Comparison of ENCODE assay signal across 8 cellular contexts in the genomic region with DNA sequence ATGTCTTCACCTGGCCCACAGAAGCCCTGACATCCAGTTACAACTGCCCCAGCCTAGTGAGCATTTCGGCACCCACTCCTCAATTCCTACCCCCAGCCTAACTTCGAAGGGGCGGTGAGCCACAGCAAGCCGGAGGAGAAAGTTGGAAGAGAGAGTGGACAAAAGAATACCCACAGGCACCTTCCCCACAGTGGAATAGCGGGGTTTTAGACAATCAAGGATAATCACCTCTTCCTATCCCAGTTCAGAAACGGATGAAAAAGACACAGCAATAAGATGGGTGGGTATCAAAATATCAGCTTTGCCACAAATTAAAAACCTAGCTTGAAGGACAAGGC. TPM values are rescaled to one million over a fixed set of nuclear protein-coding genes. Genes with fewer than 3 reads are reported as not detected.
A peak's percentile ranks its signal among the peaks of the same experiment; 100 is the strongest.
DNase-seq lines count a peak whose midpoint lies in the region; ATAC-seq and TF ChIP-seq lines count a peak whose summit lies in the region.

No MANE protein-coding gene starts in this region.

- H3K9me3 ChIP-seq in CD4-positive, alpha-beta memory T cell (ENCODE audit: control insufficient read depth in 1 of 2, low read length in 2 of 2) = no peaks in the 10 kb centered on the region
- peaks cover 18 to 35% of the 10 kb centered on the region in 2 donors for H3K9me3 ChIP-seq in neuronal stem cell (replicated peaks in 1 of 2; ENCODE audit: control insufficient read depth in 2 of 2, insufficient read depth in 1 of 2, low read depth in 1 of 2, low read length in 2 of 2)

- H2BK15ac ChIP-seq in neuronal stem cell (ENCODE audit: low read length) = no peak overlapping the region

- no peaks in the 10 kb centered on the region for H3K27me3 Mint-ChIP-seq in CD4-positive, alpha-beta memory T cell

- H3K79me1 ChIP-seq in neuronal stem cell (ENCODE audit: low read depth, low read length) = peaks cover 6% of the 10 kb centered on the region

- H3K36me3 Mint-ChIP-seq in CD4-positive, alpha-beta memory T cell = peaks cover 17 to 26% of the 10 kb centered on the region in 2 donors

- POLR2A ChIA-PET in CD4-positive, alpha-beta memory T cell (lab: Charles Lee; ENCODE audit: partially characterized antibody) = no interaction called here

- H2AFZ ChIP-seq in neuronal stem cell (ENCODE audit: low read length) = no peak overlapping the region

- H2AK5ac ChIP-seq in neuronal stem cell (ENCODE audit: low read depth, low read length) = peak overlapping the region; percentile 98

- H4K8ac ChIP-seq in neuronal stem cell (ENCODE audit: low read depth, low read length) = peak overlapping the region; percentile 90

- peak overlapping the region; percentile 43 to 90 (median 57) for H3K27ac Mint-ChIP-seq in CD4-positive, alpha-beta memory T cell

- H4K91ac ChIP-seq in neuronal stem cell (ENCODE audit: low read depth, low read length, poor library complexity) = no peak overlapping the region

- H3K4me1 Mint-ChIP-seq in CD4-positive, alpha-beta memory T cell = peaks cover 39 to 67% (median 53%) of the 10 kb centered on the region in 4 donors

- H2BK12ac ChIP-seq in neuronal stem cell (ENCODE audit: low read length) = no peak overlapping the region

- H2BK120ac ChIP-seq in neuronal stem cell (ENCODE audit: low read depth, low read length) = peak overlapping the region; percentile 73

- H3K4me3 ChIP-seq in CD4-positive, alpha-beta memory T cell (ENCODE audit: low read length in 2 of 2) = peak overlapping the region; percentile 21 to 66
- peak overlapping the region; percentile 67 for H3K4me3 ChIP-seq in NB4 (ENCODE audit: low read depth, low read length)
- peak overlapping the region in 54 of 59 donors; percentile 47 to 100 (median 92) for H3K4me3 ChIP-seq in dorsolateral prefrontal cortex
- peak overlapping the region; percentile 49 to 80 for H3K4me3 ChIP-seq in neuronal stem cell (ENCODE audit: low read length in 2 of 2)

- H3K9ac ChIP-seq in neuronal stem cell (ENCODE audit: low read depth, low read length, poor library complexity) = no peak overlapping the region

- no CpG with 5 or more reads among the region's 6 CpGs for WGBS in neuronal stem cell (ENCODE audit: extremely low coverage in 2 of 2, insufficient read length in 2 of 2, insufficient replicate concordance in 1 of 2), 2 donors

- H3K27ac ChIP-seq in CD4-positive, alpha-beta memory T cell (ENCODE audit: low read depth, low read length) = peak overlapping the region; percentile 53
- H3K27ac ChIP-seq in dorsolateral prefrontal cortex (peak overlapping the region in 56 of 59 donors; percentile 14 to 98 (median 85)), neuronal stem cell (replicated peaks; ENCODE audit: low read length) (no peak overlapping the region)

- H3K36me3 ChIP-seq in CD4-positive, alpha-beta memory T cell (ENCODE audit: insufficient read depth, low read length) = peaks cover 13% of the 10 kb centered on the region
- H3K36me3 ChIP-seq in neuronal stem cell (replicated peaks in 1 of 2; ENCODE audit: control insufficient read depth in 2 of 2, insufficient read depth in 2 of 2, low read length in 2 of 2) = peaks cover 23 to 76% of the 10 kb centered on the region in 2 donors

- H3K18ac ChIP-seq in neuronal stem cell (ENCODE audit: low read length) = peak overlapping the region; percentile 99

- no peak for ATAC-seq in GM18858 (IDR thresholded peaks at IDR 0.05; ENCODE audit: unreplicated experiment)
- no peak for ATAC-seq in HG03175 (IDR thresholded peaks at IDR 0.05; ENCODE audit: unreplicated experiment)

- H3K4me1 ChIP-seq in CD4-positive, alpha-beta memory T cell (ENCODE audit: insufficient read depth, low read length) = peaks cover 28% of the 10 kb centered on the region
- H3K4me1 ChIP-seq in neuronal stem cell (ENCODE audit: control insufficient read depth in 2 of 2, insufficient read depth in 1 of 2, low read depth in 1 of 2, low read length in 2 of 2) = peaks cover 16% of the 10 kb centered on the region in 2 donors

- intact Hi-C loops in CD4-positive, alpha-beta memory T cell (cut with micrococcal nuclease) = loop anchor here (1.0 to 5.0 kb wide), 4 partner anchors 43 to 258 kb away; a partner anchor contains a TSS
- intact Hi-C loops in dorsolateral prefrontal cortex (cut with DNase I) = loop anchor here (2.0 to 10.0 kb wide), 6 partner anchors 43 to 225 kb away; a partner anchor contains a TSS

- peak overlapping the region; percentile 88 for H3K4me2 ChIP-seq in neuronal stem cell (ENCODE audit: insufficient read depth, low read length, poor library complexity, severe bottlenecking)

- no peak overlapping the region for H3K14ac ChIP-seq in neuronal stem cell (ENCODE audit: low read length)

- TF ChIP-seq CTCF in NB4 (IDR thresholded peaks at IDR 0.05; ENCODE audit: low read depth, low read length) = no peak
- no peak for TF ChIP-seq CTCF in dorsolateral prefrontal cortex (IDR thresholded peaks at IDR 0.05 in 54 of 56, conservative IDR thresholded peaks at IDR 0.05 in 2 of 56; ENCODE audit: low read depth in 1 of 56, partially characterized antibody in 56 of 56)

- no peak overlapping the region for H3K4ac ChIP-seq in neuronal stem cell (ENCODE audit: low read length)

- no peak overlapping the region for H2BK5ac ChIP-seq in neuronal stem cell (ENCODE audit: low read length)

- H3K9me3 Mint-ChIP-seq in CD4-positive, alpha-beta memory T cell = no peaks in the 10 kb centered on the region

- no peak for DNase-seq in CD4-positive, alpha-beta memory T cell
- DNase-seq in NB4 (ENCODE audit: low read depth) (no peak), dorsolateral prefrontal cortex (no peak), neuronal stem cell (ENCODE audit: low spot score) (no peak), GDM1 (lab: John Stamatoyannopoulos, UW) (no peak)
- DNase-seq in activated effector memory CD4-positive, alpha-beta T cell treated with anti-CD3 and anti-CD28 coated beads, Interleukin-2, amount 50 U/mL, for 16 hours = no peak

- no peak overlapping the region for H3K23ac ChIP-seq in neuronal stem cell (ENCODE audit: low read depth, low read length, poor library complexity)

- H3K27me3 ChIP-seq in CD4-positive, alpha-beta memory T cell (ENCODE audit: insufficient read depth, low read length) = no peaks in the 10 kb centered on the region
- no peaks in the 10 kb centered on the region for H3K27me3 ChIP-seq in dorsolateral prefrontal cortex
- H3K27me3 ChIP-seq in neuronal stem cell (ENCODE audit: control insufficient read depth in 3 of 3, insufficient read depth in 3 of 3, low read depth in 1 of 3, low read length in 3 of 3) = no peaks in the 10 kb centered on the region

- peak overlapping the region; percentile 57 to 98 (median 76) for H3K4me3 Mint-ChIP-seq in CD4-positive, alpha-beta memory T cell

- CTCF ChIA-PET in CD4-positive, alpha-beta memory T cell (lab: Charles Lee; ENCODE audit: partially characterized antibody) = interaction anchor here (1.0 to 1.3 kb wide), 2 partner anchors 21 to 96 kb away, joined by 3 to 4 read pairs; a partner anchor contains a TSS

- no peak for TF ChIP-seq POLR2A in NB4 (IDR thresholded peaks at IDR 0.05; ENCODE audit: extremely low read depth, insufficient read length)

RNA-seq across cellular contexts. Expression of a gene that starts 1.3 kb away (rescaled TPM):
- total RNA-seq in CD4-positive, alpha-beta memory T cell = 10 to 100 TPM; 53.2 to 54.5 TPM
- 10 to 100 TPM; 15.3 to 16.9 TPM for polyA plus RNA-seq in CD4-positive, alpha-beta memory T cell
- total RNA-seq in dorsolateral prefrontal cortex = 100 to 1,000 TPM in 93 of 120 experiments, 10 to 100 TPM in 27; 61.5 to 278 (median 121) TPM
- 42.5 TPM for polyA plus RNA-seq in neuronal stem cell (2013, experiment 1 of 2)
- 42.2 TPM for polyA plus RNA-seq in neuronal stem cell (2013, experiment 2 of 2)

RNA-seq across cellular contexts. Expression of a gene that starts 45.6 kb away (rescaled TPM):
- total RNA-seq in CD4-positive, alpha-beta memory T cell = 1 to 10 TPM; 6.9 TPM
- 1 to 10 TPM; 6.0 to 6.4 TPM for polyA plus RNA-seq in CD4-positive, alpha-beta memory T cell
- total RNA-seq in dorsolateral prefrontal cortex = 10 to 100 TPM in 116 of 120 experiments, 1 to 10 TPM in 4; 4.3 to 38.8 (median 21.8) TPM
- polyA plus RNA-seq in neuronal stem cell (2013, experiment 1 of 2) = 38.2 TPM
- 37.5 TPM for polyA plus RNA-seq in neuronal stem cell (2013, experiment 2 of 2)

RNA-seq across cellular contexts. Expression of a gene that starts 55.5 kb away (rescaled TPM):
- total RNA-seq in CD4-positive, alpha-beta memory T cell = 100 to 1,000 TPM; 155 to 168 TPM
- polyA plus RNA-seq in CD4-positive, alpha-beta memory T cell = 10 to 100 TPM; 14.9 to 45.6 TPM
- total RNA-seq in dorsolateral prefrontal cortex = 100 to 1,000 TPM in 83 of 120 experiments, 10 to 100 TPM in 37; 83.5 to 136 (median 104) TPM
- polyA plus RNA-seq in neuronal stem cell (2013, experiment 1 of 2) = 40.7 TPM
- polyA plus RNA-seq in neuronal stem cell (2013, experiment 2 of 2) = 38.0 TPM

RNA-seq across cellular contexts. Expression of a gene that starts 56.2 kb away (rescaled TPM):
- total RNA-seq in CD4-positive, alpha-beta memory T cell = 10 to 100 TPM; 11.5 to 14.7 TPM
- polyA plus RNA-seq in CD4-positive, alpha-beta memory T cell = 10 to 100 TPM; 15.5 to 18.9 TPM
- total RNA-seq in dorsolateral prefrontal cortex = 10 to 100 TPM in 107 of 120 experiments, 1 to 10 TPM in 13; 4.9 to 22.3 (median 13.5) TPM
- 36.3 TPM for polyA plus RNA-seq in neuronal stem cell (2013, experiment 1 of 2)
- 33.5 TPM for polyA plus RNA-seq in neuronal stem cell (2013, experiment 2 of 2)
